ENCODE assay signal across 8 cellular contexts in genomic region chr2:3959372-3959771, GRCh38.
DNase-seq lines count a peak whose midpoint lies in the region; ATAC-seq and TF ChIP-seq lines count a peak whose summit lies in the region.

No MANE protein-coding gene starts in this region.

- H3K27me3 ChIP-seq in Panc1 (ENCODE audit: control insufficient read depth, insufficient read depth, low read length) = peaks cover 3% of the 10 kb centered on the region; the same call in 1 of the 2 replicates
- H3K27me3 ChIP-seq in sigmoid colon = no peaks in the 10 kb centered on the region

- DNase-seq in DMS79 treated with DMSO at 0.1 percent for 48 hours (lab: John Stamatoyannopoulos, UW) (peak; percentile 75), HT1080 (ENCODE audit: low read depth) (peak; percentile 54), Panc1 (ENCODE audit: low read depth, low spot score) (peak; percentile 17), fibroblast of the aortic adventitia (ENCODE audit: low read depth) (peak; percentile 11), sigmoid colon (no peak)
- DNase-seq in activated CD4-positive, alpha-beta T cell treated with anti-CD3 and anti-CD28 coated beads, Interleukin-2, amount 50 U/mL, for 4 hours = no peak

- H3K4me3 ChIP-seq in Panc1 (ENCODE audit: low read depth in 2 of 2, low read length in 2 of 2) = no peak overlapping the region
- H3K4me3 ChIP-seq in fibroblast of the aortic adventitia (ENCODE audit: low read depth, low read length) = no peak overlapping the region
- no peak overlapping the region for H3K4me3 ChIP-seq in sigmoid colon

- no peaks in the 10 kb centered on the region for H3K36me3 ChIP-seq in Panc1 (ENCODE audit: control insufficient read depth, insufficient read depth, low read length)
- H3K36me3 ChIP-seq in sigmoid colon = no peaks in the 10 kb centered on the region

- H3K27ac ChIP-seq in Panc1 (ENCODE audit: low read length) = no peak overlapping the region
- H3K27ac ChIP-seq in sigmoid colon = no peak overlapping the region

- CTCF ChIA-PET in Panc1 (lab: Charles Lee) = interaction anchor here (0.6 to 0.7 kb wide), 2 partner anchors 188 to 1955 kb away, joined by 3 to 6 read pairs; no protein-coding TSS in a partner anchor

- BruUV-seq in Panc1 (replicated peaks; lab: Mats Ljungman, UMichigan) = no TSS peak

- ATAC-seq in Panc1 (no peak), GM19452 (IDR thresholded peaks at IDR 0.05; ENCODE audit: unreplicated experiment) (no peak), HG02884 (IDR thresholded peaks at IDR 0.05; ENCODE audit: unreplicated experiment) (no peak)

- intact Hi-C loops in Panc1 (cut with micrococcal nuclease; ENCODE audit: unreplicated experiment) (loop anchor here (1.0 kb wide), 1 partner anchor 1407 kb away; no protein-coding TSS in a partner anchor), sigmoid colon (cut with DNase I) (no loop called here)

- no peak for TF ChIP-seq POLR2A in sigmoid colon (IDR thresholded peaks at IDR 0.05)

- H3K9me3 ChIP-seq in Panc1 (ENCODE audit: control insufficient read depth, insufficient read depth, low read depth, low read length) (no peaks in the 10 kb centered on the region), sigmoid colon (no peaks in the 10 kb centered on the region)

- WGBS in sigmoid colon, 2 donors = 9 to 13% methylated on average over 2 of the region's 2 CpGs

- POLR2A ChIA-PET in Panc1 (lab: Charles Lee) = no interaction called here

- TF ChIP-seq EP300 in sigmoid colon (IDR thresholded peaks at IDR 0.05) = no peak

- H3K4me1 ChIP-seq in Panc1 (ENCODE audit: control insufficient read depth, insufficient read depth, low read length) (peaks cover 3% of the 10 kb centered on the region; the same call in 1 of the 2 replicates), sigmoid colon (no peaks in the 10 kb centered on the region)

- TF ChIP-seq CTCF in Panc1 (IDR thresholded peaks at IDR 0.05) = peak; percentile 81
- TF ChIP-seq CTCF in fibroblast of the aortic adventitia (IDR thresholded peaks at IDR 0.05; ENCODE audit: insufficient read depth, low read length) = peak; percentile 47
- TF ChIP-seq CTCF in sigmoid colon (IDR thresholded peaks at IDR 0.05) = peak in 3 of 4 experiments; percentile 8 to 52 (median 43)

- in situ Hi-C loops in Panc1 (cut with HindIII; ENCODE audit: low pct_unique_long_range_greater_than_20kb, low sequenced_read_pairs) = no loop called here

Comparison
In these comparisons a context has a peak if more than half of its experiments do, and no peak if none do; other contexts are left out.
1. DNase-seq: peak in DMS79 treated with DMSO at 0.1 percent for 48 hours (single experiment), HT1080 (single experiment), Panc1 (single experiment) and fibroblast of the aortic adventitia (single experiment); none in sigmoid colon (single experiment) and activated CD4-positive, alpha-beta T cell treated with anti-CD3 and anti-CD28 coated beads, Interleukin-2, amount 50 U/mL, for 4 hours (0 of 2).
2. Peak in every context shown above with its lines, with median percentiles within 50 percentile points of each other: CTCF ChIP-seq.